ENCODE assay signal across 11 cellular contexts in genomic region chr17:73650147-73650546, GRCh38. TPM values are rescaled to one million over a fixed set of nuclear protein-coding genes. Genes with fewer than 3 reads are reported as not detected.
DNase-seq lines count a peak whose midpoint lies in the region; ATAC-seq, FAIRE-seq and TF ChIP-seq lines count a peak whose summit lies in the region.
"Had no signal": no experiment of that assay in that cellular context is flagged by ENCODE, and none has a peak within 500 bp of the region (broad histone marks: within the 10 kb centered on the region; RNA-seq: fewer than 3 reads in every experiment).

No MANE protein-coding gene starts in this region.

- POLR2A ChIA-PET in activated CD8-positive, alpha-beta T cell treated with anti-CD3 and anti-CD28 coated beads for 36 hours (lab: Charles Lee): no interaction called here
- POLR2A ChIA-PET in HepG2 (lab: Yijun Ruan, JAX): no interaction called here
- POLR2A ChIA-PET in activated CD4-positive, alpha-beta memory T cell treated with anti-CD3 and anti-CD28 coated beads for 36 hours (lab: Charles Lee): no interaction called here

- peaks cover 2% of the 10 kb centered on the region for H3K4me1 Mint-ChIP-seq in activated CD8-positive, alpha-beta T cell treated with anti-CD3 and anti-CD28 coated beads for 36 hours (ENCODE audit: low read depth)
- no peaks in the 10 kb centered on the region for H3K4me1 Mint-ChIP-seq in activated CD4-positive, alpha-beta memory T cell treated with anti-CD3 and anti-CD28 coated beads for 36 hours (ENCODE audit: low read depth)

- H3K36me3 Mint-ChIP-seq in activated CD8-positive, alpha-beta T cell treated with anti-CD3 and anti-CD28 coated beads for 36 hours (ENCODE audit: low read depth): peaks cover 6% of the 10 kb centered on the region
- H3K36me3 Mint-ChIP-seq in activated CD4-positive, alpha-beta memory T cell treated with anti-CD3 and anti-CD28 coated beads for 36 hours: peaks cover 8% of the 10 kb centered on the region

- H3K36me3 ChIP-seq in DND-41 (ENCODE audit: insufficient read depth, low read length): no peaks in the 10 kb centered on the region
- no peaks in the 10 kb centered on the region for H3K36me3 ChIP-seq in HepG2 (replicated peaks in 1 of 2; ENCODE audit: control insufficient read depth in 1 of 2, insufficient read depth in 2 of 2, low read length in 2 of 2)
- H3K36me3 ChIP-seq: gastrocnemius medialis had no signal

- WGBS in HepG2 (ENCODE audit: low lambda C conversion rate): 23% methylated on average over 2 of the region's 2 CpGs

- H3K9me3 ChIP-seq in DND-41 (ENCODE audit: insufficient read depth, low read length, severe bottlenecking) (peaks cover 14% of the 10 kb centered on the region), HepG2 (ENCODE audit: low read length) (peaks cover 21% of the 10 kb centered on the region)
- H3K9me3 ChIP-seq: gastrocnemius medialis had no signal

- TF ChIP-seq RAD21 in HepG2 (CRISPR knock-in tag; IDR thresholded peaks at IDR 0.05): no peak

- H3K4me3 ChIP-seq in DND-41 (ENCODE audit: low read depth in 1 of 2, low read length in 2 of 2) (no peak overlapping the region), NB4 (ENCODE audit: low read depth, low read length) (no peak overlapping the region), HepG2 (replicated peaks in 1 of 3; ENCODE audit: insufficient read depth in 1 of 3, low read depth in 2 of 3, low read length in 3 of 3) (no peak overlapping the region)
- H3K4me3 ChIP-seq: gastrocnemius medialis had no signal

- no peaks in the 10 kb centered on the region for H3K79me2 ChIP-seq in DND-41 (ENCODE audit: insufficient read depth, low read length)
- H3K79me2 ChIP-seq in HepG2 (ENCODE audit: insufficient read depth, low read length): no peaks in the 10 kb centered on the region

- in situ Hi-C loops in HepG2 (cut with HindIII; ENCODE audit: extremely low pct_ligation_motif_present, low pct_unique_long_range_greater_than_20kb): no loop called here

- H2AFZ ChIP-seq in DND-41 (ENCODE audit: low read depth, low read length): no peak overlapping the region
- no peak overlapping the region for H2AFZ ChIP-seq in HepG2 (ENCODE audit: low read length)

- peak; percentile 4 for FAIRE-seq in HepG2 (lab: Jason Lieb, UNC)

- H3K4me2 ChIP-seq in DND-41 (ENCODE audit: insufficient read depth, low read length): no peak overlapping the region
- H3K4me2 ChIP-seq in HepG2 (ENCODE audit: low read depth, low read length): no peak overlapping the region

- no peaks in the 10 kb centered on the region for H3K27me3 Mint-ChIP-seq in activated CD8-positive, alpha-beta T cell treated with anti-CD3 and anti-CD28 coated beads for 36 hours
- peaks cover 10% of the 10 kb centered on the region for H3K27me3 Mint-ChIP-seq in activated CD4-positive, alpha-beta memory T cell treated with anti-CD3 and anti-CD28 coated beads for 36 hours

- TF ChIP-seq EP300 in HepG2 (IDR thresholded peaks at IDR 0.05; ENCODE audit: low read depth in 2 of 2, low read length in 2 of 2) (no peak), HepG2 (CRISPR knock-in tag; IDR thresholded peaks at IDR 0.05; ENCODE audit: borderline replicate concordance) (no peak)

- H4K20me1 ChIP-seq in DND-41 (ENCODE audit: insufficient read depth, low read length) (no peaks in the 10 kb centered on the region), HepG2 (ENCODE audit: insufficient read depth, low read length) (no peaks in the 10 kb centered on the region)

- H3K27me3 ChIP-seq in DND-41 (ENCODE audit: insufficient read depth, low read length, poor library complexity) (peaks cover 7% of the 10 kb centered on the region), HepG2 (ENCODE audit: control insufficient read depth in 1 of 2, insufficient read depth in 2 of 2, low read length in 2 of 2) (peaks cover 11 to 47% of the 10 kb centered on the region in 2 experiments; a peak in 4 of 5 replicates)

- H3K9ac ChIP-seq in DND-41 (ENCODE audit: low read depth, low read length) (no peak overlapping the region), HepG2 (ENCODE audit: insufficient read depth, low read depth, low read length) (no peak overlapping the region)

- intact Hi-C loops in activated CD8-positive, alpha-beta T cell treated with anti-CD3 and anti-CD28 coated beads for 36 hours (cut with micrococcal nuclease): loop anchor here (5.0 kb wide), 1 partner anchor 62 kb away; no protein-coding TSS in a partner anchor
- intact Hi-C loops in HepG2 (cut with micrococcal nuclease; ENCODE audit: unreplicated experiment): loop anchor here (5.0 to 10.0 kb wide), 2 partner anchors 65 to 307 kb away; no protein-coding TSS in a partner anchor
- intact Hi-C loops in activated CD4-positive, alpha-beta memory T cell treated with anti-CD3 and anti-CD28 coated beads for 36 hours (cut with micrococcal nuclease): no loop called here

- no peak overlapping the region for H3K27ac ChIP-seq in DND-41 (ENCODE audit: low read length)
- H3K27ac ChIP-seq in HepG2 (ENCODE audit: extremely low read length, insufficient read depth, low read length): no peak overlapping the region
- H3K27ac ChIP-seq: gastrocnemius medialis had no signal

- BruUV-seq in HepG2 (replicated peaks; lab: Mats Ljungman, UMichigan): no TSS peak

- ATAC-seq in DND-41 (ENCODE audit: insufficient read depth, low read depth) (no peak), HepG2 (peak; percentile 62)
- ATAC-seq in activated CD8-positive, alpha-beta T cell treated with anti-CD3 and anti-CD28 coated beads for 36 hours: peak; percentile 60
- ATAC-seq: activated naive CD8-positive, alpha-beta T cell treated with anti-CD3 and anti-CD28 coated beads, Interleukin-2, amount 50 U/mL, for 24 hours; gastrocnemius medialis had no signal

- TF ChIP-seq CTCF in DND-41 (IDR thresholded peaks at IDR 0.05; ENCODE audit: borderline replicate concordance, extremely low read depth, low read length, poor library complexity, severe bottlenecking) (peak; percentile 60), NB4 (IDR thresholded peaks at IDR 0.05; ENCODE audit: low read depth, low read length) (peak; percentile 10), HepG2 (CRISPR knock-in tag; IDR thresholded peaks at IDR 0.05) (peak; percentile 65)
- no peak for TF ChIP-seq CTCF in activated CD8-positive, alpha-beta T cell treated with anti-CD3 and anti-CD28 coated beads for 36 hours (IDR thresholded peaks at IDR 0.05)

- peaks cover 18% of the 10 kb centered on the region for H3K9me3 Mint-ChIP-seq in activated CD8-positive, alpha-beta T cell treated with anti-CD3 and anti-CD28 coated beads for 36 hours
- peaks cover 19% of the 10 kb centered on the region for H3K9me3 Mint-ChIP-seq in activated CD4-positive, alpha-beta memory T cell treated with anti-CD3 and anti-CD28 coated beads for 36 hours

- H3K4me3 Mint-ChIP-seq in activated CD8-positive, alpha-beta T cell treated with anti-CD3 and anti-CD28 coated beads for 36 hours: no peak overlapping the region
- no peak overlapping the region for H3K4me3 Mint-ChIP-seq in activated CD4-positive, alpha-beta memory T cell treated with anti-CD3 and anti-CD28 coated beads for 36 hours
- H3K4me3 Mint-ChIP-seq: activated naive CD8-positive, alpha-beta T cell treated with anti-CD3 and anti-CD28 coated beads, Interleukin-2, amount 50 U/mL, for 24 hours had no signal

- CTCF ChIA-PET in activated CD8-positive, alpha-beta T cell treated with anti-CD3 and anti-CD28 coated beads for 36 hours (lab: Charles Lee): no interaction called here
- CTCF ChIA-PET in HepG2 (lab: Yijun Ruan, JAX; ENCODE audit: low intra/inter-chr PET ratio, low total read pairs): no interaction called here
- CTCF ChIA-PET in activated CD4-positive, alpha-beta memory T cell treated with anti-CD3 and anti-CD28 coated beads for 36 hours (lab: Charles Lee): interaction anchor here (0.6 kb wide), 1 partner anchor 109 kb away, joined by 3 read pairs; no protein-coding TSS in a partner anchor

- TF ChIP-seq POLR2A in NB4 (IDR thresholded peaks at IDR 0.05; ENCODE audit: extremely low read depth, insufficient read length): no peak
- no peak for TF ChIP-seq POLR2A in HepG2 (IDR thresholded peaks at IDR 0.05; ENCODE audit: insufficient read depth in 1 of 2, low read depth in 2 of 2, low read length in 2 of 2)

- H3K27ac Mint-ChIP-seq in activated CD8-positive, alpha-beta T cell treated with anti-CD3 and anti-CD28 coated beads for 36 hours: no peak overlapping the region
- no peak overlapping the region for H3K27ac Mint-ChIP-seq in activated CD4-positive, alpha-beta memory T cell treated with anti-CD3 and anti-CD28 coated beads for 36 hours
- H3K27ac Mint-ChIP-seq: activated naive CD8-positive, alpha-beta T cell treated with anti-CD3 and anti-CD28 coated beads, Interleukin-2, amount 50 U/mL, for 24 hours had no signal

- DNase-seq in DND-41: no peak
- peak; percentile 24 for DNase-seq in NB4 (ENCODE audit: low read depth)
- DNase-seq in activated CD8-positive, alpha-beta T cell treated with anti-CD3 and anti-CD28 coated beads for 36 hours: peak; percentile 41
- no peak for DNase-seq in HepG2 (ENCODE audit: low spot score)
- DNase-seq in hippocampal formation (lab: John Stamatoyannopoulos, UW): no peak
- no peak for DNase-seq in activated CD4-positive, alpha-beta memory T cell treated with anti-CD3 and anti-CD28 coated beads for 36 hours
- DNase-seq in activated T-cell treated with anti-CD3 and anti-CD28 coated beads for 4 hours: no peak
- no peak for DNase-seq in C1 segment of cervical spinal cord (lab: John Stamatoyannopoulos, UW)
- DNase-seq: activated naive CD8-positive, alpha-beta T cell treated with anti-CD3 and anti-CD28 coated beads, Interleukin-2, amount 50 U/mL, for 24 hours; gastrocnemius medialis; KBM-7 had no signal

- H3K4me1 ChIP-seq in DND-41 (ENCODE audit: insufficient read depth, low read length) (peaks cover 12% of the 10 kb centered on the region; the same call in 1 of the 2 replicates), HepG2 (ENCODE audit: insufficient read depth, low read length) (no peaks in the 10 kb centered on the region)
- H3K4me1 ChIP-seq: gastrocnemius medialis had no signal

RNA-seq across cellular contexts. Expression of gene SDK2, which starts 5.9 kb away (rescaled TPM):
- 1 to 10 TPM; 3.2 to 3.3 TPM for total RNA-seq in activated CD8-positive, alpha-beta T cell treated with anti-CD3 and anti-CD28 coated beads for 36 hours
- total RNA-seq in HepG2 (2016; rRNA removed; fragmentation: Illumina TruSeq; extraction: Trizol): not detected in 2 replicates
- total RNA-seq in HepG2 (2016; cell fraction: cytosol; rRNA removed; fragmentation: Illumina TruSeq; extraction: Trizol; ENCODE audit: low read depth): 0.18 TPM in 1 of 2 replicates, not detected in the other
- not detected in 2 replicates for total RNA-seq in HepG2 (2016; cell fraction: insoluble cytoplasmic fraction; rRNA removed; fragmentation: Illumina TruSeq; extraction: Trizol)
- not detected in 2 replicates for total RNA-seq in HepG2 (2016; cell fraction: membrane; rRNA removed; fragmentation: Illumina TruSeq; extraction: Trizol)
- total RNA-seq in HepG2 (2016; cell fraction: nucleus; rRNA removed; fragmentation: Illumina TruSeq; extraction: Trizol): not detected in 2 replicates
- polyA plus RNA-seq in HepG2 (2011; rRNA removed): not detected in 2 replicates
- not detected in 2 replicates for polyA plus RNA-seq in HepG2 (2011; cell fraction: cytosol; rRNA removed)
- not detected in 2 replicates for polyA plus RNA-seq in HepG2 (2011; cell fraction: nucleus; rRNA removed)
- polyA plus RNA-seq in HepG2 (2012): not detected in 2 replicates
- not detected in 2 replicates for polyA plus RNA-seq in HepG2 (2016; cell fraction: cytosol; fragmentation: Illumina TruSeq; extraction: Trizol; ENCODE audit: low read depth)
- not detected in 2 replicates for polyA plus RNA-seq in HepG2 (2016; cell fraction: insoluble cytoplasmic fraction; fragmentation: Illumina TruSeq; extraction: Trizol; ENCODE audit: low read depth)
- polyA plus RNA-seq in HepG2 (2016; cell fraction: membrane; fragmentation: Illumina TruSeq; extraction: Trizol; ENCODE audit: low read depth): not detected in 2 replicates
- not detected in 2 replicates for polyA plus RNA-seq in HepG2 (2016; cell fraction: nucleus; fragmentation: Illumina TruSeq; extraction: Trizol; ENCODE audit: insufficient read depth, low read depth)
- not detected in 2 replicates for polyA minus RNA-seq in HepG2 (2011; rRNA and poly(A)+ RNA removed; ENCODE audit: low replicate concordance)
- polyA minus RNA-seq in HepG2 (2011; cell fraction: cytosol; rRNA and poly(A)+ RNA removed): not detected in 2 replicates
- not detected in 2 replicates for polyA minus RNA-seq in HepG2 (2011; cell fraction: nucleus; rRNA and poly(A)+ RNA removed)
- under 1 TPM; 0.05 to 0.12 TPM for total RNA-seq in activated CD4-positive, alpha-beta memory T cell treated with anti-CD3 and anti-CD28 coated beads for 36 hours

Comparison
In these comparisons a context has a peak if more than half of its experiments do, and no peak if none do; other contexts are left out.
1. DNase-seq: peak in NB4 (single experiment) and activated CD8-positive, alpha-beta T cell treated with anti-CD3 and anti-CD28 coated beads for 36 hours (single experiment); none in DND-41 (single experiment), HepG2 (single experiment), hippocampal formation (0 of 2), activated CD4-positive, alpha-beta memory T cell treated with anti-CD3 and anti-CD28 coated beads for 36 hours (single experiment), activated T-cell treated with anti-CD3 and anti-CD28 coated beads for 4 hours (single experiment) and C1 segment of cervical spinal cord (0 of 14).